ENCODE assay signal across 17 cellular contexts in the genomic region with DNA sequence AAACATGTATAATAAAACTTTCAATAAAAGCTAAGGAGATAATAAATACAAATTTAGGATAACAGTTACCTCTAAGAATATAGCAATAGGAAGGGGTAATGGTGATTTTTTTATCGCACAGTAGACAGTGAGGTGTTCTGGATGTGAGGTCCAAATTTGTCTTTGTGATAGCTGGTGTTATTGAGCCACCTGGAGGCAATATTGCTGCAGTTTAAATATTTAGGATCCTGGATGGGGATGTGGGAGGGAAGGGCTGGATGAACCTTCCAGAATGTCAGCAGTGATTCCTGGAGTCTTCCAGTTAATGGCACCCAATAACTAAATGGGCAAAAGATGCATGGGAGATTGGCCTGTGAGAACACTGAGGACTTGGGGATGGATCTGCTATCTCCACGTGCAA. TPM values are rescaled to one million over a fixed set of nuclear protein-coding genes. Genes with fewer than 3 reads are reported as not detected.
DNase-seq lines count a peak whose midpoint lies in the region; ATAC-seq and TF ChIP-seq lines count a peak whose summit lies in the region.
"Had no signal": no experiment of that assay in that cellular context is flagged by ENCODE, and none has a peak within 500 bp of the region (broad histone marks: within the 10 kb centered on the region; RNA-seq: fewer than 3 reads in every experiment).

No MANE protein-coding gene starts in this region.

- H3K79me2 ChIP-seq in GM23338 (replicated peaks; ENCODE audit: insufficient read depth): no peaks in the 10 kb centered on the region

- H3K27ac Mint-ChIP-seq in GM23338 (no peak overlapping the region), MCF 10A (ENCODE audit: low read depth, unreplicated experiment) (no peak overlapping the region)
- H3K27ac Mint-ChIP-seq: CD14-positive monocyte; CD4-positive, alpha-beta memory T cell; HFFc6 had no signal

- WGBS in body of pancreas, 2 donors: 54 to 56% methylated on average over 2 of the region's 2 CpGs

- H3K27me3 Mint-ChIP-seq in GM23338 (ENCODE audit: insufficient read depth, low read depth, poor library complexity) (peaks cover 15% of the 10 kb centered on the region), MCF 10A (ENCODE audit: insufficient read depth, unreplicated experiment) (peaks cover 12% of the 10 kb centered on the region)

- H3K4me2 ChIP-seq in GM23338: no peak overlapping the region
- H3K4me2 ChIP-seq: KMS-11 had no signal

- H3K4me1 Mint-ChIP-seq in GM23338 (no peaks in the 10 kb centered on the region), MCF 10A (ENCODE audit: insufficient read depth, unreplicated experiment) (no peaks in the 10 kb centered on the region)
- H3K4me1 Mint-ChIP-seq: CD14-positive monocyte; CD4-positive, alpha-beta memory T cell had no signal

- no peak for DNase-seq in GM23338 (ENCODE audit: low spot score)
- DNase-seq in Panc1 (ENCODE audit: low read depth, low spot score): no peak
- no peak for DNase-seq in WERI-Rb-1
- DNase-seq in body of pancreas: no peak
- no peak for DNase-seq in islet precursor cell
- DNase-seq in T-helper 9 cell: no peak
- no peak for DNase-seq in MCF 10A (ENCODE audit: unreplicated experiment)
- DNase-seq: ACHN; BE2C; CD4-positive, alpha-beta memory T cell; DMS53; HFFc6 had no signal

- peaks cover 86% of the 10 kb centered on the region for H3K9me3 Mint-ChIP-seq in GM23338
- H3K9me3 Mint-ChIP-seq in MCF 10A (ENCODE audit: unreplicated experiment): no peaks in the 10 kb centered on the region
- H3K9me3 Mint-ChIP-seq: CD4-positive, alpha-beta memory T cell; HFFc6 had no signal

- peak overlapping the region; percentile 9; the same call in 1 of the 2 replicates for H2AFZ ChIP-seq in GM23338

- TF ChIP-seq CTCF in GM23338 (conservative IDR thresholded peaks at IDR 0.05; ENCODE audit: low read depth in 2 of 2) (peak in 1 of 2 experiments; percentile 17; a peak in 1 of 4 replicates), HEK293 (tag by site-specific recombination; IDR thresholded peaks at IDR 0.05) (no peak), Panc1 (IDR thresholded peaks at IDR 0.05) (no peak), WERI-Rb-1 (IDR thresholded peaks at IDR 0.05; ENCODE audit: low read depth, low read length) (0 out of 2 replicates have a peak, but pooled peaks have one; percentile 0), body of pancreas (IDR thresholded peaks at IDR 0.05) (no peak), MCF 10A (IDR thresholded peaks at IDR 0.05; ENCODE audit: unreplicated experiment) (no peak)

- POLR2A ChIA-PET in HEK293 (lab: Yijun Ruan, JAX): no interaction called here
- POLR2A ChIA-PET in Panc1 (lab: Charles Lee): interaction anchor here (0.7 kb wide), 1 partner anchor 55 kb away, joined by 10 read pairs; no protein-coding TSS in a partner anchor
- POLR2A ChIA-PET in MCF 10A (lab: Yijun Ruan, JAX): interaction anchor here (0.6 to 0.7 kb wide), 3 partner anchors 23 to 1830 kb away, joined by 3 read pairs; no protein-coding TSS in a partner anchor

- BruUV-seq in Panc1 (replicated peaks; lab: Mats Ljungman, UMichigan) (no TSS peak), MCF 10A (replicated peaks; lab: Mats Ljungman, UMichigan) (no TSS peak)

- CTCF ChIA-PET in HEK293 (lab: Yijun Ruan, JAX): interaction anchor here (0.9 to 2.1 kb wide), 4 partner anchors 14 to 142 kb away, joined by 3 to 11 read pairs (median 4); a partner anchor contains a TSS
- CTCF ChIA-PET in Panc1 (lab: Charles Lee): interaction anchor here (0.7 to 1.1 kb wide), 2 partner anchors 49 to 66 kb away, joined by 4 to 6 read pairs; no protein-coding TSS in a partner anchor
- CTCF ChIA-PET in MCF 10A (lab: Yijun Ruan, JAX): interaction anchor here (0.6 to 3.5 kb wide), 6 partner anchors 9 to 140 kb away, joined by 3 to 20 read pairs (median 4); a partner anchor contains a TSS

- H3K9me3 ChIP-seq in HEK293 (ENCODE audit: control insufficient read depth, insufficient read depth, low read depth, low read length) (no peaks in the 10 kb centered on the region), Panc1 (ENCODE audit: control insufficient read depth, insufficient read depth, low read depth, low read length) (no peaks in the 10 kb centered on the region), WERI-Rb-1 (ENCODE audit: severe bottlenecking) (no peaks in the 10 kb centered on the region), body of pancreas (no peaks in the 10 kb centered on the region)
- H3K9me3 ChIP-seq: BE2C, HAP-1 had no signal

- H3K9me2 ChIP-seq in GM23338 (ENCODE audit: insufficient read depth): 0 out of 2 replicates have a peak, but pooled peaks cover 2% of the 10 kb centered on the region

- H3K27ac ChIP-seq in GM23338 (ENCODE audit: low read depth): no peak overlapping the region
- no peak overlapping the region for H3K27ac ChIP-seq in HEK293 (ENCODE audit: extremely low read depth, low read depth, low read length)
- H3K27ac ChIP-seq in Panc1 (ENCODE audit: low read length): no peak overlapping the region
- no peak overlapping the region for H3K27ac ChIP-seq in WERI-Rb-1
- no peak overlapping the region for H3K27ac ChIP-seq in body of pancreas
- H3K27ac ChIP-seq: KMS-11 had no signal

- H3K4me3 Mint-ChIP-seq in GM23338: no peak overlapping the region
- H3K4me3 Mint-ChIP-seq in MCF 10A (ENCODE audit: unreplicated experiment): no peak overlapping the region
- H3K4me3 Mint-ChIP-seq: CD4-positive, alpha-beta memory T cell; HFFc6 had no signal

- no peak for TF ChIP-seq POLR2A in body of pancreas (IDR thresholded peaks at IDR 0.05)

- H3K4me3 ChIP-seq in GM23338: no peak overlapping the region
- no peak overlapping the region for H3K4me3 ChIP-seq in HEK293 (ENCODE audit: low read depth, low read length)
- H3K4me3 ChIP-seq in Panc1 (ENCODE audit: low read depth in 2 of 2, low read length in 2 of 2): no peak overlapping the region
- H3K4me3 ChIP-seq in WERI-Rb-1 (ENCODE audit: low read depth, low read length): no peak overlapping the region
- no peak overlapping the region for H3K4me3 ChIP-seq in body of pancreas
- H3K4me3 ChIP-seq: HAP-1 had no signal

- H3K4me1 ChIP-seq in GM23338 (ENCODE audit: insufficient read depth) (no peaks in the 10 kb centered on the region), HEK293 (ENCODE audit: control insufficient read depth, insufficient read depth, low read length) (no peaks in the 10 kb centered on the region), Panc1 (ENCODE audit: control insufficient read depth, insufficient read depth, low read length) (no peaks in the 10 kb centered on the region), body of pancreas (no peaks in the 10 kb centered on the region)
- H3K4me1 ChIP-seq: BE2C, HAP-1 had no signal

- H4K20me1 ChIP-seq in GM23338 (replicated peaks; ENCODE audit: insufficient read depth): no peaks in the 10 kb centered on the region

- H3K27me3 ChIP-seq in GM23338 (ENCODE audit: insufficient read depth) (no peaks in the 10 kb centered on the region), Panc1 (ENCODE audit: control insufficient read depth, insufficient read depth, low read length) (no peaks in the 10 kb centered on the region), WERI-Rb-1 (ENCODE audit: insufficient read depth, low read depth, severe bottlenecking) (no peaks in the 10 kb centered on the region), body of pancreas (no peaks in the 10 kb centered on the region)
- H3K27me3 ChIP-seq: BE2C had no signal

- H3F3A ChIP-seq in GM23338 (replicated peaks; ENCODE audit: low read depth): no peaks in the 10 kb centered on the region

- no peak for ATAC-seq in GM23338
- ATAC-seq in Panc1: peak; percentile 67
- ATAC-seq in body of pancreas: no peak

- H3K36me3 Mint-ChIP-seq in GM23338 (ENCODE audit: low read depth): peaks cover 17% of the 10 kb centered on the region; the same call in 2 of the 3 replicates
- no peaks in the 10 kb centered on the region for H3K36me3 Mint-ChIP-seq in MCF 10A (ENCODE audit: insufficient read depth, unreplicated experiment)
- H3K36me3 Mint-ChIP-seq: CD14-positive monocyte; CD4-positive, alpha-beta memory T cell had no signal

- H3K36me3 ChIP-seq in GM23338 (ENCODE audit: insufficient read depth): no peaks in the 10 kb centered on the region
- H3K36me3 ChIP-seq in HEK293 (ENCODE audit: control insufficient read depth in 2 of 2, insufficient read depth in 1 of 2, low read length in 2 of 2): no peaks in the 10 kb centered on the region
- H3K36me3 ChIP-seq in Panc1 (ENCODE audit: control insufficient read depth, insufficient read depth, low read length): no peaks in the 10 kb centered on the region
- no peaks in the 10 kb centered on the region for H3K36me3 ChIP-seq in WERI-Rb-1
- no peaks in the 10 kb centered on the region for H3K36me3 ChIP-seq in body of pancreas (replicated peaks in 1 of 2; ENCODE audit: insufficient read depth in 1 of 2, low read depth in 2 of 2)
- H3K36me3 ChIP-seq: BE2C, HAP-1 had no signal

- in situ Hi-C loops in Panc1 (cut with HindIII; ENCODE audit: low pct_unique_long_range_greater_than_20kb, low sequenced_read_pairs): no loop called here

- intact Hi-C loops in Panc1 (cut with micrococcal nuclease; ENCODE audit: unreplicated experiment) (no loop called here), body of pancreas (cut with DNase I) (no loop called here), MCF 10A (cut with micrococcal nuclease) (no loop called here)

RNA-seq across cellular contexts. Expression of a gene that starts 13.9 kb away (rescaled TPM):
- not detected in 2 replicates for total RNA-seq in GM23338 (2014; rRNA removed; shearing (Covaris generic))
- not detected in 2 replicates for polyA plus RNA-seq in GM23338 (2016; fragmentation: Nextera tagmentation; extraction: Ambion mirVana)
- total RNA-seq in Panc1 (2021; ENCODE audit: unreplicated experiment) (not detected), body of pancreas (not detected), MCF 10A (2022) (not detected in 2 replicates)
- polyA plus RNA-seq in Panc1 (2012; ENCODE audit: insufficient read length): not detected
- total RNA-seq: CD4-positive, alpha-beta memory T cell; H4; HFFc6 had no signal
- polyA plus RNA-seq: CD14-positive monocyte; CD4-positive, alpha-beta memory T cell had no signal

RNA-seq across cellular contexts. Expression of a gene that starts 20.6 kb away (rescaled TPM):
- total RNA-seq in GM23338 (2014; rRNA removed; shearing (Covaris generic)): 0.52 TPM in 1 of 2 replicates, not detected in the other
- not detected in 2 replicates for polyA plus RNA-seq in GM23338 (2016; fragmentation: Nextera tagmentation; extraction: Ambion mirVana)
- total RNA-seq in Panc1 (2021; ENCODE audit: unreplicated experiment): not detected
- not detected for polyA plus RNA-seq in Panc1 (2012; ENCODE audit: insufficient read length)
- total RNA-seq in body of pancreas: not detected
- total RNA-seq in MCF 10A (2022): not detected in 2 replicates
- total RNA-seq: CD4-positive, alpha-beta memory T cell; H4; HFFc6 had no signal
- polyA plus RNA-seq: CD14-positive monocyte; CD4-positive, alpha-beta memory T cell had no signal

RNA-seq across cellular contexts. Expression of a gene that starts 20.7 kb away (rescaled TPM):
- total RNA-seq in GM23338 (2014; rRNA removed; shearing (Covaris generic)): 0.28 TPM in 1 of 2 replicates, not detected in the other
- polyA plus RNA-seq in GM23338 (2016; fragmentation: Nextera tagmentation; extraction: Ambion mirVana): not detected in 2 replicates
- total RNA-seq in Panc1 (2021; ENCODE audit: unreplicated experiment): not detected
- polyA plus RNA-seq in Panc1 (2012; ENCODE audit: insufficient read length): not detected
- total RNA-seq in body of pancreas: 1 to 10 TPM in 1 of 2 donors, under 1 TPM in 1; 0.66 to 1.0 TPM
- not detected in 2 replicates for total RNA-seq in MCF 10A (2022)
- total RNA-seq: CD4-positive, alpha-beta memory T cell; H4; HFFc6 had no signal
- polyA plus RNA-seq: CD14-positive monocyte; CD4-positive, alpha-beta memory T cell had no signal

RNA-seq across cellular contexts. Expression of a gene that starts 48.4 kb away (rescaled TPM):
- not detected in 2 replicates for total RNA-seq in GM23338 (2014; rRNA removed; shearing (Covaris generic))
- not detected in 2 replicates for polyA plus RNA-seq in GM23338 (2016; fragmentation: Nextera tagmentation; extraction: Ambion mirVana)
- total RNA-seq in Panc1 (2021; ENCODE audit: unreplicated experiment) (not detected), body of pancreas (not detected), MCF 10A (2022) (not detected in 2 replicates)
- polyA plus RNA-seq in Panc1 (2012; ENCODE audit: insufficient read length): not detected
- total RNA-seq: CD4-positive, alpha-beta memory T cell; H4; HFFc6 had no signal
- polyA plus RNA-seq: CD14-positive monocyte; CD4-positive, alpha-beta memory T cell had no signal

RNA-seq across cellular contexts. Expression of a gene that starts 59.9 kb away (rescaled TPM):
- 103 and 126 TPM in 2 replicates for total RNA-seq in GM23338 (2014; rRNA removed; shearing (Covaris generic))
- 147 and 150 TPM in 2 replicates for polyA plus RNA-seq in GM23338 (2016; fragmentation: Nextera tagmentation; extraction: Ambion mirVana)
- total RNA-seq in Panc1 (2021; ENCODE audit: unreplicated experiment): 337 TPM
- polyA plus RNA-seq in Panc1 (2012; ENCODE audit: insufficient read length): 424 TPM
- 10 to 100 TPM; 73.2 to 79.4 TPM for total RNA-seq in body of pancreas
- total RNA-seq in MCF 10A (2022): 276 and 338 TPM in 2 replicates
